ENCODE assay signal across 23 cellular contexts in the genomic region with DNA sequence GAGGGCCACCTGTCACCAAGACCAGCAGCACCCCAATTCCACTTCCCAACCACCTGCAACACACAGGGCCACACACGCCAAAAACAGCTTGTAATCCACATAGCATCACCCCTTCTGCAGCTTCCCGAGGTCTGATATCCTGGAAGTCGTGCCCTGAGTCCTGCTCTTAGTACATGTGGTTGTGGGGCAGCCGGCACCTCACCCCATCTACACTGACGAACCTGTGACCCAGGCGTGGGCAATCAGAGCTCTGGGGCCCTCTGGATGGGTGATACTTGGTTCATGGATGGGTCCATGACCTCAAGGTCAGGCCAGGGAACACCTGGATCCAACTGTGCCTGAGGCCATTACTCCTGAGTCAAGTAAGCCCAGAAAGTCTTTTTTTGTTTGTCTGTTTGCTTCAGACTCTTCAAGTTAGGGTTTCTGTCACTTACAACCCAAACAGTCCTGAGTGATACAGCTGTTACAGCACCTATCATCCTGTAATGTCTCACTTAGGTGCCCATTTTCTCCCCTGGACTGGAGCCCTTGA. TPM values are rescaled to one million over a fixed set of nuclear protein-coding genes. Genes with fewer than 3 reads are reported as not detected.
DNase-seq lines count a peak whose midpoint lies in the region; ATAC-seq, FAIRE-seq and TF ChIP-seq lines count a peak whose summit lies in the region.
"Had no signal": no experiment of that assay in that cellular context is flagged by ENCODE, and none has a peak within 500 bp of the region (broad histone marks: within the 10 kb centered on the region; RNA-seq: fewer than 3 reads in every experiment).

No MANE protein-coding gene starts in this region.

- no peak for DNase-seq in activated T-cell treated with anti-CD3 and anti-CD28 coated beads, Interleukin-2, amount 50 U/mL, for 24 hours
- no peak for DNase-seq in activated T-cell treated with anti-CD3 and anti-CD28 coated beads, Interleukin-2, amount 50 U/mL, for 72 hours
- no peak for DNase-seq in HTR-8/SVneo (ENCODE audit: insufficient read length, low spot score)
- no peak for DNase-seq in endothelial cell (ENCODE audit: low spot score)
- DNase-seq in spleen: peak; percentile 64
- DNase-seq in activated CD8-positive, alpha-beta memory T cell treated with anti-CD3 and anti-CD28 coated beads, Interleukin-2, amount 50 U/mL, for 4 hours: no peak
- no peak for DNase-seq in activated naive CD8-positive, alpha-beta T cell treated with anti-CD3 and anti-CD28 coated beads, Interleukin-2, amount 50 U/mL, for 24 hours
- DNase-seq: 8988T, DND-41, GM23248, HCEC 1CT, Karpas-422, NCI-H1417 treated with DMSO at 0.1 percent for 48 hours, NCI-H187 treated with DMSO at 0.1 percent for 48 hours, NCI-H226, NCI-H526 had no signal

- peak; percentile 57 for FAIRE-seq in HTR-8/SVneo (lab: Jason Lieb, UNC)
- FAIRE-seq: GM19239 had no signal

- H3K27me3 Mint-ChIP-seq in activated T-cell treated with anti-CD3 and anti-CD28 coated beads, Interleukin-2, amount 50 U/mL, for 24 hours: no peaks in the 10 kb centered on the region
- no peaks in the 10 kb centered on the region for H3K27me3 Mint-ChIP-seq in activated T-cell treated with anti-CD3 and anti-CD28 coated beads, Interleukin-2, amount 50 U/mL, for 72 hours (ENCODE audit: low read depth)
- peaks cover 21% of the 10 kb centered on the region for H3K27me3 Mint-ChIP-seq in endothelial cell (ENCODE audit: unreplicated experiment)
- H3K27me3 Mint-ChIP-seq in activated naive CD8-positive, alpha-beta T cell treated with anti-CD3 and anti-CD28 coated beads, Interleukin-2, amount 50 U/mL, for 24 hours: no peaks in the 10 kb centered on the region
- H3K27me3 Mint-ChIP-seq: IgD-negative memory B cell had no signal

- TF ChIP-seq POLR2A in spleen (IDR thresholded peaks at IDR 0.05): no peak

- no peak overlapping the region for H3K4me3 Mint-ChIP-seq in activated T-cell treated with anti-CD3 and anti-CD28 coated beads, Interleukin-2, amount 50 U/mL, for 24 hours
- no peak overlapping the region for H3K4me3 Mint-ChIP-seq in activated T-cell treated with anti-CD3 and anti-CD28 coated beads, Interleukin-2, amount 50 U/mL, for 72 hours
- H3K4me3 Mint-ChIP-seq in endothelial cell (ENCODE audit: unreplicated experiment): peak overlapping the region; percentile 81
- no peak overlapping the region for H3K4me3 Mint-ChIP-seq in activated naive CD8-positive, alpha-beta T cell treated with anti-CD3 and anti-CD28 coated beads, Interleukin-2, amount 50 U/mL, for 24 hours

- H3K36me3 Mint-ChIP-seq in activated T-cell treated with anti-CD3 and anti-CD28 coated beads, Interleukin-2, amount 50 U/mL, for 24 hours (ENCODE audit: low read depth): peaks cover 36% of the 10 kb centered on the region
- H3K36me3 Mint-ChIP-seq in activated T-cell treated with anti-CD3 and anti-CD28 coated beads, Interleukin-2, amount 50 U/mL, for 72 hours (ENCODE audit: insufficient read depth in 2 of 2): peaks cover 6 to 14% of the 10 kb centered on the region in 2 donors
- peaks cover 53% of the 10 kb centered on the region for H3K36me3 Mint-ChIP-seq in endothelial cell (ENCODE audit: low read depth, unreplicated experiment)
- H3K36me3 Mint-ChIP-seq in activated naive CD8-positive, alpha-beta T cell treated with anti-CD3 and anti-CD28 coated beads, Interleukin-2, amount 50 U/mL, for 24 hours (ENCODE audit: low read depth): peaks cover 31% of the 10 kb centered on the region

- intact Hi-C loops in spleen (cut with DNase I; ENCODE audit: low total_unique reads): no loop called here

- no peak overlapping the region for H3K27ac ChIP-seq in spleen
- H3K27ac ChIP-seq: GM23248, HL-60, SJSA1 had no signal

- no peaks in the 10 kb centered on the region for H3K27me3 ChIP-seq in spleen (replicated peaks in 1 of 7)
- H3K27me3 ChIP-seq: SJSA1 had no signal

- peaks cover 2% of the 10 kb centered on the region for H3K9me3 Mint-ChIP-seq in activated T-cell treated with anti-CD3 and anti-CD28 coated beads, Interleukin-2, amount 50 U/mL, for 24 hours
- H3K9me3 Mint-ChIP-seq in activated T-cell treated with anti-CD3 and anti-CD28 coated beads, Interleukin-2, amount 50 U/mL, for 72 hours: peaks cover 0 to 4% of the 10 kb centered on the region in 2 donors
- no peaks in the 10 kb centered on the region for H3K9me3 Mint-ChIP-seq in endothelial cell (ENCODE audit: unreplicated experiment)
- peaks cover 11% of the 10 kb centered on the region for H3K9me3 Mint-ChIP-seq in activated naive CD8-positive, alpha-beta T cell treated with anti-CD3 and anti-CD28 coated beads, Interleukin-2, amount 50 U/mL, for 24 hours

- peak overlapping the region; percentile 62 for H3K27ac Mint-ChIP-seq in activated T-cell treated with anti-CD3 and anti-CD28 coated beads, Interleukin-2, amount 50 U/mL, for 24 hours
- H3K27ac Mint-ChIP-seq in activated T-cell treated with anti-CD3 and anti-CD28 coated beads, Interleukin-2, amount 50 U/mL, for 72 hours: no peak overlapping the region
- no peak overlapping the region for H3K27ac Mint-ChIP-seq in endothelial cell (ENCODE audit: unreplicated experiment)
- no peak overlapping the region for H3K27ac Mint-ChIP-seq in activated naive CD8-positive, alpha-beta T cell treated with anti-CD3 and anti-CD28 coated beads, Interleukin-2, amount 50 U/mL, for 24 hours

- H3K9me3 ChIP-seq in spleen: peaks cover 0 to 15% (median 9%) of the 10 kb centered on the region in 8 donors

- WGBS in spleen, 5 donors: 91 to 94% (median 93%) methylated on average over 6 of the region's 6 CpGs

- peaks cover 16 to 98% (median 75%) of the 10 kb centered on the region in 6 donors for H3K4me1 ChIP-seq in spleen
- H3K4me1 ChIP-seq: SJSA1 had no signal

- TF ChIP-seq CTCF in endothelial cell (IDR thresholded peaks at IDR 0.05; ENCODE audit: unreplicated experiment) (no peak), spleen (IDR thresholded peaks at IDR 0.05 in 8 of 11, conservative IDR thresholded peaks at IDR 0.05 in 3 of 11) (no peak)

- H3K36me3 ChIP-seq in spleen: peaks cover 0 to 56% (median 3%) of the 10 kb centered on the region in 6 donors
- H3K36me3 ChIP-seq: SJSA1 had no signal

- peaks cover 66% of the 10 kb centered on the region for H3K4me1 Mint-ChIP-seq in activated T-cell treated with anti-CD3 and anti-CD28 coated beads, Interleukin-2, amount 50 U/mL, for 24 hours (ENCODE audit: low read depth)
- H3K4me1 Mint-ChIP-seq in activated T-cell treated with anti-CD3 and anti-CD28 coated beads, Interleukin-2, amount 50 U/mL, for 72 hours (ENCODE audit: low read depth): peaks cover 37% of the 10 kb centered on the region
- peaks cover 61% of the 10 kb centered on the region for H3K4me1 Mint-ChIP-seq in endothelial cell (ENCODE audit: unreplicated experiment)
- H3K4me1 Mint-ChIP-seq in activated naive CD8-positive, alpha-beta T cell treated with anti-CD3 and anti-CD28 coated beads, Interleukin-2, amount 50 U/mL, for 24 hours: peaks cover 58% of the 10 kb centered on the region

- no peak for ATAC-seq in activated T-cell treated with anti-CD3 and anti-CD28 coated beads, Interleukin-2, amount 50 U/mL, for 72 hours (replicated peaks in 1 of 2)
- no peak for ATAC-seq in GM18498 (IDR thresholded peaks at IDR 0.05; ENCODE audit: unreplicated experiment)
- ATAC-seq in activated naive CD8-positive, alpha-beta T cell treated with anti-CD3 and anti-CD28 coated beads, Interleukin-2, amount 50 U/mL, for 24 hours: no peak
- ATAC-seq: Panc1 had no signal

- no peak overlapping the region for H3K4me3 ChIP-seq in spleen
- H3K4me3 ChIP-seq: GM23248, SJSA1 had no signal

RNA-seq across cellular contexts. Expression of a gene that starts 24.2 kb away (rescaled TPM):
- total RNA-seq in activated T-cell treated with anti-CD3 and anti-CD28 coated beads, Interleukin-2, amount 50 U/mL, for 72 hours: 100 to 1,000 TPM in 1 of 2 donors, 10 to 100 TPM in 1; 85.6 to 112 TPM
- total RNA-seq in endothelial cell (ENCODE audit: unreplicated experiment) (248 TPM), spleen (100 to 1,000 TPM; 116 to 279 (median 166) TPM)
- 10 to 100 TPM; 36.7 to 76.7 (median 49.7) TPM for polyA plus RNA-seq in spleen
- total RNA-seq: MCF 10A had no signal
